Comparison of ENCODE assay signal across 8 cellular contexts in the genomic region with DNA sequence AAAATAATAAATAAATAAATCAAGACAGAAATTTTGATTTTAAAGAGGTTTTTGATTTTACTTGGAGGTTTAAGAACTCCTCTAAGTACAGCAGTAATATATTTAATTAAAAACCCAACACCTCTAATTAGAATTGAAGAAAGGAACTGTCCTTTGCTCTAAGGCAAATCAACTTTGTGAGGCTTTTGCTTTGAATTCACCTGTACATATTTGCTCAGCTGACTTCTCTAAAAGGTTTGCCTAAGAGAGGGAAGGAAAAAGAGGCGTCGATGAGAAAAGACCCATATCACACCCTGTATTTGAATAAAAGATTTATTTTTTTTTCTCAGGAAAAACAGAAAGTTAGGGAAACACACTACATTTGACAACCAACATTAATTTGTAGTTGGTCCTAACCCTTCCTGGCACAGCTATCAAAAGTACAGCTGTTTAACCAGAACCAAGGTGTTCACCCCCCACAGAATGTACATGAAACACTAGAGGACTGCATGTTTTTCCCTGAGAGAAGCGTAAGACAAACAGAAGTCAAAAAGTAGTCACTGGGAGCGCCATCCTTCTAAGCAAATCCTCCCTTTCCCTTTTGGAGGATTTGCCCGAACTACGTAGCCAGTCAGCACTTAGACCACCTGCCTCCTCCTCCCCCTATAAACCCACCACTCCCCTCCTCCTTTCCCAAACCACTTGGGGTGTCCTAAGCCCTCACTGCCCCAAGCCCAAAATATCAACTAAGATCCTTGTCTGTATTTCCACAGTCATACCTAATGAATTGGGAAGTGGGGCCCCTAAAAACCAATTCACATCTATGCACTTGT. TPM values are rescaled to one million over a fixed set of nuclear protein-coding genes. Genes with fewer than 3 reads are reported as not detected.
A peak's percentile ranks its signal among the peaks of the same experiment; 100 is the strongest.
DNase-seq lines count a peak whose midpoint lies in the region; ATAC-seq and TF ChIP-seq lines count a peak whose summit lies in the region.

No MANE protein-coding gene starts in this region.

- peaks cover 26% of the 10 kb centered on the region for H3F3A ChIP-seq in DOHH2 (ENCODE audit: control insufficient read depth, insufficient read depth)

- peaks cover 45% of the 10 kb centered on the region for H4K20me1 ChIP-seq in DOHH2 (ENCODE audit: control insufficient read depth, insufficient read depth, low read depth, low read length)

- H3K4me3 ChIP-seq in DOHH2 (ENCODE audit: low read length) (peak overlapping the region; percentile 87), prostate gland (peak overlapping the region in 1 of 2 donors; percentile 93)

- no peak for TF ChIP-seq CTCF in DOHH2 (IDR thresholded peaks at IDR 0.05; ENCODE audit: low read depth, low read length, poor library complexity, severe bottlenecking)
- no peak for TF ChIP-seq CTCF in prostate gland (IDR thresholded peaks at IDR 0.05)

- peaks cover 85% of the 10 kb centered on the region for H3K79me2 ChIP-seq in DOHH2 (ENCODE audit: control insufficient read depth, low read length)

- H3K9me2 ChIP-seq in DOHH2 (replicated peaks; ENCODE audit: control insufficient read depth, low read length): no peaks in the 10 kb centered on the region

- intact Hi-C loops in prostate gland (cut with DNase I): loop anchor here (5.0 kb wide), 1 partner anchor 53 kb away; the partner anchor contains the start of gene ENSA

- H3K36me3 ChIP-seq in DOHH2 (ENCODE audit: control insufficient read depth, low read length): peaks cover 87% of the 10 kb centered on the region
- no peaks in the 10 kb centered on the region for H3K36me3 ChIP-seq in prostate gland

- H3K4me2 ChIP-seq in DOHH2 (ENCODE audit: low read length): peak overlapping the region; percentile 90

- WGBS in prostate gland: 31% methylated on average over 6 of the region's 6 CpGs

- TF ChIP-seq POLR2A in prostate gland (IDR thresholded peaks at IDR 0.05): no peak

- H3K4me1 ChIP-seq in DOHH2 (ENCODE audit: control insufficient read depth, low read length) (peaks cover 69% of the 10 kb centered on the region), prostate gland (replicated peaks) (peaks cover 9% of the 10 kb centered on the region)

- H3K27me3 ChIP-seq in DOHH2 (ENCODE audit: control insufficient read depth, low read length): no peaks in the 10 kb centered on the region
- no peaks in the 10 kb centered on the region for H3K27me3 ChIP-seq in prostate gland (replicated peaks; ENCODE audit: insufficient read depth)

- H3K9me3 ChIP-seq in DOHH2 (ENCODE audit: control insufficient read depth, insufficient read depth, low read length) (no peaks in the 10 kb centered on the region), prostate gland (no peaks in the 10 kb centered on the region)

- H3K27ac ChIP-seq in DOHH2 (ENCODE audit: low read depth, low read length) (no peak overlapping the region), epithelial cell of prostate (peak overlapping the region; percentile 100), prostate gland (peak overlapping the region; percentile 98 to 100)

- ATAC-seq in GM19467 (IDR thresholded peaks at IDR 0.05; ENCODE audit: unreplicated experiment) (no peak), GM21360 (IDR thresholded peaks at IDR 0.05; ENCODE audit: unreplicated experiment) (no peak), HG02678 (IDR thresholded peaks at IDR 0.05; ENCODE audit: unreplicated experiment) (no peak), GM21381 (IDR thresholded peaks at IDR 0.05; ENCODE audit: unreplicated experiment) (no peak)

- DNase-seq in epithelial cell of prostate (ENCODE audit: low read depth, low spot score) (no peak), prostate gland (ENCODE audit: low spot score) (no peak)

TF ChIP-seq in PFSK-1, 5 proteins besides CTCF, POLR2A, EP300 and RAD21:
- no peak for TF ChIP-seq REST (IDR thresholded peaks at IDR 0.05; ENCODE audit: insufficient read depth in 1 of 2, low read depth in 2 of 2, low read length in 2 of 2)
- 0 out of 2 replicates have a peak, but pooled peaks have one; percentile 29 for TF ChIP-seq POLR2AphosphoS5 (IDR thresholded peaks at IDR 0.05; ENCODE audit: low read depth, low read length)
- TF ChIP-seq TAF1 (IDR thresholded peaks at IDR 0.05; ENCODE audit: borderline replicate concordance, insufficient read depth, low read length): no peak

RNA-seq across cellular contexts. Expression of gene MCL1, which starts 4.9 kb away (rescaled TPM):
- 97.0 TPM for polyA plus RNA-seq in PFSK-1 (2012; ENCODE audit: insufficient read length, low read depth)
- 100 to 1,000 TPM; 161 to 168 TPM for total RNA-seq in prostate gland

RNA-seq across cellular contexts. Expression of gene ADAMTSL4, which starts 25.3 kb away (rescaled TPM):
- 13.7 TPM for polyA plus RNA-seq in PFSK-1 (2012; ENCODE audit: insufficient read length, low read depth)
- 1 to 10 TPM; 3.7 to 9.7 TPM for total RNA-seq in prostate gland

RNA-seq across cellular contexts. Expression of gene ENSA, which starts 54.9 kb away (rescaled TPM):
- polyA plus RNA-seq in PFSK-1 (2012; ENCODE audit: insufficient read length, low read depth): 121 TPM
- 100 to 1,000 TPM; 133 to 201 TPM for total RNA-seq in prostate gland

RNA-seq across cellular contexts. Expression of gene FALEC, which starts 58.9 kb away (rescaled TPM):
- 0.68 TPM for polyA plus RNA-seq in PFSK-1 (2012; ENCODE audit: insufficient read length, low read depth)
- not detected for total RNA-seq in prostate gland
